1 cellular context compared by ENCODE assay signal in genomic region chr2:62456721-62457539, GRCh38.
A peak's percentile ranks its signal among the peaks of the same experiment; 100 is the strongest.
TF ChIP-seq lines count a peak whose summit lies in the region.

No MANE protein-coding gene starts in this region.

TF ChIP-seq in HepG2, 621 proteins besides CTCF, POLR2A, EP300 and RAD21 (continued from another document and continues in another):
- no peak; the same call in 1 of the 2 replicates for TF ChIP-seq FOXP4 (CRISPR knock-in tag; IDR thresholded peaks at IDR 0.05)
- no peak for TF ChIP-seq EHMT2 (IDR thresholded peaks at IDR 0.05; ENCODE audit: borderline replicate concordance, low read depth, low read length)
- no peak for TF ChIP-seq TCF7L2 (IDR thresholded peaks at IDR 0.05; ENCODE audit: low read depth, low read length)
- peak; percentile 99 for TF ChIP-seq ZNF7 (CRISPR knock-in tag; IDR thresholded peaks at IDR 0.05)
- TF ChIP-seq GLI4 (CRISPR knock-in tag; IDR thresholded peaks at IDR 0.05; ENCODE audit: borderline replicate concordance): 0 out of 2 replicates have a peak, but pooled peaks have one; percentile 38
- TF ChIP-seq BRCA1 (CRISPR knock-in tag; IDR thresholded peaks at IDR 0.05): no peak
- no peak for TF ChIP-seq FOXA1 (IDR thresholded peaks at IDR 0.05)
- TF ChIP-seq FOXA1 (CRISPR knock-in tag; IDR thresholded peaks at IDR 0.05): peak; percentile 24; the same call in 1 of the 2 replicates
- peak; percentile 88 for TF ChIP-seq ZNF564 (CRISPR knock-in tag; IDR thresholded peaks at IDR 0.05)
- no peak for TF ChIP-seq ZBTB25 (CRISPR knock-in tag; IDR thresholded peaks at IDR 0.05)
- no peak for TF ChIP-seq TSC22D2 (CRISPR knock-in tag; IDR thresholded peaks at IDR 0.05; ENCODE audit: borderline replicate concordance)
- no peak for TF ChIP-seq MAFF (IDR thresholded peaks at IDR 0.05; ENCODE audit: low read depth, low read length)
- peak; percentile 75 for TF ChIP-seq MYPOP (CRISPR knock-in tag; IDR thresholded peaks at IDR 0.05)
- TF ChIP-seq KLF15 (CRISPR knock-in tag; IDR thresholded peaks at IDR 0.05; ENCODE audit: borderline replicate concordance): no peak
- TF ChIP-seq ZNF414 (CRISPR knock-in tag; IDR thresholded peaks at IDR 0.05): no peak; the same call in 1 of the 2 replicates
- no peak for TF ChIP-seq ZNF850 (CRISPR knock-in tag; conservative IDR thresholded peaks at IDR 0.05)
- 0 out of 2 replicates have a peak, but pooled peaks have one; percentile 33 for TF ChIP-seq MLX (CRISPR knock-in tag; IDR thresholded peaks at IDR 0.05)
- TF ChIP-seq GATAD2A (CRISPR knock-in tag; IDR thresholded peaks at IDR 0.05): peak; percentile 43; the same call in 1 of the 2 replicates
- TF ChIP-seq ZNF652 (CRISPR knock-in tag; IDR thresholded peaks at IDR 0.05; ENCODE audit: borderline replicate concordance, low read depth): no peak
- TF ChIP-seq GFI1 (CRISPR knock-in tag; IDR thresholded peaks at IDR 0.05; ENCODE audit: borderline replicate concordance): peak; percentile 79; the same call in 1 of the 2 replicates
- peak; percentile 10; the same call in 1 of the 2 replicates for TF ChIP-seq JUND (CRISPR knock-in tag; IDR thresholded peaks at IDR 0.05)
- TF ChIP-seq CREB1 (IDR thresholded peaks at IDR 0.05): no peak
- no peak for TF ChIP-seq CREB1 (CRISPR knock-in tag; IDR thresholded peaks at IDR 0.05)
- TF ChIP-seq ZKSCAN8 (CRISPR knock-in tag; IDR thresholded peaks at IDR 0.05; ENCODE audit: borderline replicate concordance): no peak; the same call in 1 of the 2 replicates
- TF ChIP-seq ZNF530 (CRISPR knock-in tag; IDR thresholded peaks at IDR 0.05; ENCODE audit: low read depth): no peak
- TF ChIP-seq SALL2 (CRISPR knock-in tag; IDR thresholded peaks at IDR 0.05): peak; percentile 80; the same call in 1 of the 2 replicates
- TF ChIP-seq NFE2 (CRISPR knock-in tag; IDR thresholded peaks at IDR 0.05): no peak
- TF ChIP-seq REPIN1 (CRISPR knock-in tag; IDR thresholded peaks at IDR 0.05; ENCODE audit: borderline replicate concordance, low read depth): peak; percentile 90
- no peak for TF ChIP-seq MATR3 (CRISPR knock-in tag; IDR thresholded peaks at IDR 0.05)
- no peak for TF ChIP-seq ZNF224 (CRISPR knock-in tag; IDR thresholded peaks at IDR 0.05)
- peak; percentile 33 for TF ChIP-seq IKZF4 (CRISPR knock-in tag; IDR thresholded peaks at IDR 0.05; ENCODE audit: borderline replicate concordance, low read depth, not compliant biosample characterization)
- no peak for TF ChIP-seq GPBP1L1 (CRISPR knock-in tag; IDR thresholded peaks at IDR 0.05)
- TF ChIP-seq MZF1 (CRISPR knock-in tag; IDR thresholded peaks at IDR 0.05; ENCODE audit: borderline replicate concordance): no peak
- no peak; the same call in 1 of the 2 replicates for TF ChIP-seq ZC3H4 (CRISPR knock-in tag; IDR thresholded peaks at IDR 0.05; ENCODE audit: borderline replicate concordance)
- no peak for TF ChIP-seq USF2 (IDR thresholded peaks at IDR 0.05; ENCODE audit: low read depth, low read length)
- no peak; the same call in 1 of the 2 replicates for TF ChIP-seq USF2 (CRISPR knock-in tag; IDR thresholded peaks at IDR 0.05; ENCODE audit: borderline replicate concordance)
- TF ChIP-seq ONECUT2 (CRISPR knock-in tag; IDR thresholded peaks at IDR 0.05): no peak
- 0 out of 2 replicates have a peak, but pooled peaks have one; percentile 52 for TF ChIP-seq ZBTB10 (CRISPR knock-in tag; IDR thresholded peaks at IDR 0.05; ENCODE audit: borderline replicate concordance)
- no peak; the same call in none of the 2 replicates for TF ChIP-seq BCL6 (CRISPR knock-in tag; IDR thresholded peaks at IDR 0.05)
- TF ChIP-seq PAF1 (CRISPR knock-in tag; IDR thresholded peaks at IDR 0.05): no peak
- no peak for TF ChIP-seq NFYC (CRISPR knock-in tag; IDR thresholded peaks at IDR 0.05)
- peak; percentile 63; the same call in 1 of the 2 replicates for TF ChIP-seq SRY (CRISPR knock-in tag; IDR thresholded peaks at IDR 0.05)
- TF ChIP-seq MLLT10 (CRISPR knock-in tag; IDR thresholded peaks at IDR 0.05): no peak
- 0 out of 2 replicates have a peak, but pooled peaks have one; percentile 84 for TF ChIP-seq ATF6 (CRISPR knock-in tag; conservative IDR thresholded peaks at IDR 0.05)
- no peak for TF ChIP-seq PAX8 (CRISPR knock-in tag; IDR thresholded peaks at IDR 0.05; ENCODE audit: borderline replicate concordance)
- TF ChIP-seq ZNF605 (CRISPR knock-in tag; IDR thresholded peaks at IDR 0.05): peak; percentile 95
- peak; percentile 84; the same call in 1 of the 2 replicates for TF ChIP-seq ZNF232 (CRISPR knock-in tag; IDR thresholded peaks at IDR 0.05; ENCODE audit: borderline replicate concordance)
- no peak for TF ChIP-seq SP1 (IDR thresholded peaks at IDR 0.05)
- no peak for TF ChIP-seq SP1 (CRISPR knock-in tag; IDR thresholded peaks at IDR 0.05)
- TF ChIP-seq IRF2 (CRISPR knock-in tag; IDR thresholded peaks at IDR 0.05): peak; percentile 70; the same call in 1 of the 2 replicates
- TF ChIP-seq KMT2B (CRISPR knock-in tag; IDR thresholded peaks at IDR 0.05): peak; percentile 67; the same call in 1 of the 2 replicates
- TF ChIP-seq ZNF382 (CRISPR knock-in tag; IDR thresholded peaks at IDR 0.05; ENCODE audit: borderline replicate concordance): no peak
- TF ChIP-seq LCORL (IDR thresholded peaks at IDR 0.05): no peak
- TF ChIP-seq LCORL (CRISPR knock-in tag; IDR thresholded peaks at IDR 0.05): peak; percentile 87
- TF ChIP-seq CEBPG (CRISPR knock-in tag; IDR thresholded peaks at IDR 0.05): peak; percentile 38; the same call in 1 of the 2 replicates
- peak; percentile 91; the same call in 1 of the 2 replicates for TF ChIP-seq PAWR (CRISPR knock-in tag; IDR thresholded peaks at IDR 0.05; ENCODE audit: borderline replicate concordance)
- peak; percentile 87; the same call in 1 of the 2 replicates for TF ChIP-seq HOXD1 (CRISPR knock-in tag; IDR thresholded peaks at IDR 0.05)
